16 cellular contexts compared by ENCODE assay signal in the genomic region with DNA sequence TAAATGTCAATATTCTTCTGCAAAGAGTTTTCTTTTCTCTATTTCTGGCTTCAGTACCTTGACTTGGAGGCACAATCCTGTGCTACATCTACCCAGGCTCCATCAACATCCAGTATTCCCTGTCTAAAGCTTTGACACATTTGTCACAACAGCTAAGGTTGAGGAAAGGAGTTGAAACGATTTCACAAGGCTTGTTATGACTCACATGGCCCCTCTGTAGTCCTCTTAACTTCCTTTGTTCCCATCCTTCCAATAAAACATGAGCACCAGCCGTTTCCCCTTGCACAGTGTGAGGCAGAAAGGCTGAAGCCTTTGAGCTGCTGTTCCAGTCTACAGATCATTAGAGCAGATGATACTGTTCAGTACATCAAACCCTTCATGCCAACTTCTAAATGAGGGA.
DNase-seq lines count a peak whose midpoint lies in the region; ATAC-seq and TF ChIP-seq lines count a peak whose summit lies in the region.
"Had no signal": no experiment of that assay in that cellular context is flagged by ENCODE, and none has a peak within 500 bp of the region (broad histone marks: within the 10 kb centered on the region; RNA-seq: fewer than 3 reads in every experiment).

No MANE protein-coding gene starts in this region.

- H2BK15ac ChIP-seq in IMR-90 (ENCODE audit: low read depth, low read length) = 0 out of 3 replicates have a peak overlapping the region, but pooled peaks have one; percentile 8

- no peak overlapping the region for H3K27ac ChIP-seq in IMR-90 (ENCODE audit: insufficient read depth, low read length)
- no peak overlapping the region for H3K27ac ChIP-seq in naive thymus-derived CD4-positive, alpha-beta T cell (ENCODE audit: low read depth, low read length)
- H3K27ac ChIP-seq: sigmoid colon, transverse colon had no signal

- in situ Hi-C loops in IMR-90 (cut with MboI; ENCODE audit: low sequenced_read_pairs) = no loop called here

- no peak overlapping the region for H3K27ac Mint-ChIP-seq in Calu3 (ENCODE audit: unreplicated experiment)
- H3K27ac Mint-ChIP-seq in naive thymus-derived CD4-positive, alpha-beta T cell = no peak overlapping the region
- H3K27ac Mint-ChIP-seq: activated naive CD4-positive, alpha-beta T cell treated with anti-CD3 and anti-CD28 coated beads for 36 hours; T-cell had no signal

- no peaks in the 10 kb centered on the region for H3K4me1 Mint-ChIP-seq in Calu3 (ENCODE audit: low read depth, unreplicated experiment)
- H3K4me1 Mint-ChIP-seq in naive thymus-derived CD4-positive, alpha-beta T cell = peaks cover 0 to under 1% (median 0%) of the 10 kb centered on the region in 7 donors

- H3K4ac ChIP-seq in IMR-90 (ENCODE audit: low read depth, low read length) = no peak overlapping the region

- DNase-seq in Calu3 = peak; percentile 2
- peak; percentile 61 for DNase-seq in IMR-90
- peak; percentile 38 for DNase-seq in astrocyte of the hippocampus (ENCODE audit: low read depth, low spot score)
- peak; percentile 16 for DNase-seq in kidney tubule cell (ENCODE audit: low spot score)
- DNase-seq in GM19240 (ENCODE audit: insufficient read length, low spot score) = no peak
- no peak for DNase-seq in naive thymus-derived CD4-positive, alpha-beta T cell
- DNase-seq: activated naive CD4-positive, alpha-beta T cell treated with anti-CD3 and anti-CD28 coated beads for 36 hours; mesendoderm; NCI-H510A treated with DMSO at 0.1 percent for 48 hours; sigmoid colon; stimulated activated CD4-positive, alpha-beta T cell treated with anti-CD3 and anti-CD28 coated beads, Interleukin-4, amount 100 ng/mL, for 24 hours; T-cell; transverse colon had no signal

- H3K9me1 ChIP-seq in IMR-90 (ENCODE audit: insufficient read depth, low read length) = no peaks in the 10 kb centered on the region

- H3K4me3 ChIP-seq in IMR-90 (ENCODE audit: insufficient read depth, low read depth, low read length) = no peak overlapping the region
- no peak overlapping the region for H3K4me3 ChIP-seq in naive thymus-derived CD4-positive, alpha-beta T cell (ENCODE audit: low read length)
- H3K4me3 ChIP-seq: sigmoid colon, transverse colon had no signal

- no peak for TF ChIP-seq RAD21 in IMR-90 (IDR thresholded peaks at IDR 0.05; ENCODE audit: low read length)

- dilution Hi-C loops in IMR-90 (cut with HindIII; ENCODE audit: low sequenced_read_pairs, unreplicated experiment) = no loop called here

- no peak; the same call in 1 of the 2 replicates for ATAC-seq in IMR-90 (ENCODE audit: low read depth)
- no peak for ATAC-seq in GM18909 (IDR thresholded peaks at IDR 0.05; ENCODE audit: poor library complexity, unreplicated experiment)
- no peak for ATAC-seq in HG03045 (IDR thresholded peaks at IDR 0.05; ENCODE audit: unreplicated experiment)
- ATAC-seq in naive thymus-derived CD4-positive, alpha-beta T cell = no peak
- ATAC-seq: Panc1, T-cell had no signal

- no peaks in the 10 kb centered on the region for H3K9me3 Mint-ChIP-seq in Calu3 (ENCODE audit: low read depth, unreplicated experiment)
- peaks cover 0 to 4% (median 0%) of the 10 kb centered on the region in 11 donors for H3K9me3 Mint-ChIP-seq in naive thymus-derived CD4-positive, alpha-beta T cell
- H3K9me3 Mint-ChIP-seq: activated naive CD4-positive, alpha-beta T cell treated with anti-CD3 and anti-CD28 coated beads for 36 hours; T-cell had no signal

- no peak overlapping the region for H3K9ac ChIP-seq in IMR-90 (ENCODE audit: low read depth, low read length)

- no peak overlapping the region for H3K56ac ChIP-seq in IMR-90 (ENCODE audit: extremely low read depth, insufficient read depth, low read length)

- CTCF ChIA-PET in Calu3 (lab: Charles Lee) = no interaction called here
- CTCF ChIA-PET in IMR-90 (lab: Yijun Ruan, JAX) = no interaction called here
- CTCF ChIA-PET in naive thymus-derived CD4-positive, alpha-beta T cell (lab: Charles Lee) = no interaction called here

- BruUV-seq in Calu3 (replicated peaks; lab: Mats Ljungman, UMichigan) = no TSS peak
- no TSS peak for BruUV-seq in IMR-90 (replicated peaks; lab: Mats Ljungman, UMichigan)

- no peak overlapping the region for H2AK9ac ChIP-seq in IMR-90 (replicated peaks; ENCODE audit: low read depth, low read length, poor library complexity)

- no peak overlapping the region for H4K8ac ChIP-seq in IMR-90 (ENCODE audit: low read depth in 2 of 2, low read length in 2 of 2)

- no peak overlapping the region for H3K4me3 Mint-ChIP-seq in Calu3 (ENCODE audit: low read depth, unreplicated experiment)
- no peak overlapping the region for H3K4me3 Mint-ChIP-seq in naive thymus-derived CD4-positive, alpha-beta T cell
- H3K4me3 Mint-ChIP-seq: activated naive CD4-positive, alpha-beta T cell treated with anti-CD3 and anti-CD28 coated beads for 36 hours; T-cell had no signal

- intact Hi-C loops in Calu3 (cut with micrococcal nuclease; ENCODE audit: unreplicated experiment) = no loop called here
- intact Hi-C loops in IMR-90 (cut with micrococcal nuclease) = no loop called here
- intact Hi-C loops in naive thymus-derived CD4-positive, alpha-beta T cell (cut with micrococcal nuclease) = no loop called here

- H3K23ac ChIP-seq in IMR-90 (ENCODE audit: low read depth, low read length) = peak overlapping the region; percentile 1; the same call in 1 of the 2 replicates

- no peak overlapping the region for H3K14ac ChIP-seq in IMR-90 (replicated peaks; ENCODE audit: low read depth, low read length)

- H4K20me1 ChIP-seq in IMR-90 (ENCODE audit: insufficient read depth, low read length) = no peaks in the 10 kb centered on the region

- H3K27me3 ChIP-seq in IMR-90 (ENCODE audit: control insufficient read depth, insufficient read depth, low read length) = no peaks in the 10 kb centered on the region
- no peaks in the 10 kb centered on the region for H3K27me3 ChIP-seq in naive thymus-derived CD4-positive, alpha-beta T cell (ENCODE audit: control insufficient read depth in 2 of 2, insufficient read depth in 2 of 2, low read length in 2 of 2)
- H3K27me3 ChIP-seq: sigmoid colon, transverse colon had no signal

- no peak overlapping the region for H2AK5ac ChIP-seq in IMR-90 (ENCODE audit: low read depth, low read length)

- peaks cover 3% of the 10 kb centered on the region; the same call in 1 of the 2 replicates for H3K4me1 ChIP-seq in IMR-90 (ENCODE audit: control insufficient read depth, insufficient read depth, low read length)
- H3K4me1 ChIP-seq in naive thymus-derived CD4-positive, alpha-beta T cell (ENCODE audit: control insufficient read depth in 2 of 2, insufficient read depth in 2 of 2, low read length in 2 of 2) = no peaks in the 10 kb centered on the region
- H3K4me1 ChIP-seq: transverse colon had no signal

- H3K36me3 Mint-ChIP-seq in Calu3 (ENCODE audit: insufficient read depth, unreplicated experiment) = no peaks in the 10 kb centered on the region
- H3K36me3 Mint-ChIP-seq in naive thymus-derived CD4-positive, alpha-beta T cell = no peaks in the 10 kb centered on the region
- H3K36me3 Mint-ChIP-seq: T-cell had no signal

- H2BK120ac ChIP-seq in IMR-90 (ENCODE audit: low read depth, low read length) = peak overlapping the region; percentile 20; the same call in 1 of the 2 replicates

- POLR2A ChIA-PET in IMR-90 (lab: Charles Lee; ENCODE audit: unreplicated experiment) = no interaction called here
- POLR2A ChIA-PET in naive thymus-derived CD4-positive, alpha-beta T cell (lab: Charles Lee) = no interaction called here

- peak overlapping the region; percentile 54; the same call in 1 of the 2 replicates for H4K5ac ChIP-seq in IMR-90 (ENCODE audit: low read depth, low read length)

- peak overlapping the region; percentile 4; the same call in 1 of the 2 replicates for H3K18ac ChIP-seq in IMR-90 (ENCODE audit: low read depth, low read length)

- no peak overlapping the region for H2BK5ac ChIP-seq in IMR-90 (ENCODE audit: low read depth, low read length, poor library complexity, severe bottlenecking)

- no peak overlapping the region for H3K4me2 ChIP-seq in IMR-90 (ENCODE audit: low read depth, low read length)

- no peak overlapping the region for H4K91ac ChIP-seq in IMR-90 (ENCODE audit: insufficient read depth, low read depth, low read length)

- no peaks in the 10 kb centered on the region for H3K27me3 Mint-ChIP-seq in Calu3 (ENCODE audit: unreplicated experiment)
- peaks cover 2 to 20% (median 9%) of the 10 kb centered on the region in 5 donors for H3K27me3 Mint-ChIP-seq in naive thymus-derived CD4-positive, alpha-beta T cell

- no peaks in the 10 kb centered on the region for H3K9me3 ChIP-seq in IMR-90 (ENCODE audit: control insufficient read depth, insufficient read depth, low read length)
- no peaks in the 10 kb centered on the region for H3K9me3 ChIP-seq in naive thymus-derived CD4-positive, alpha-beta T cell (ENCODE audit: control insufficient read depth in 2 of 3, low read length in 3 of 3)
- H3K9me3 ChIP-seq: sigmoid colon, transverse colon had no signal

- H3K79me1 ChIP-seq in IMR-90 (ENCODE audit: low read depth in 1 of 2, low read length in 2 of 2) = no peaks in the 10 kb centered on the region

- WGBS in IMR-90 (ENCODE audit: extremely low coverage in 2 of 2, insufficient read length in 1 of 2), 2 experiments = no CpG with 5 or more reads among the region's 2 CpGs

- H3K36me3 ChIP-seq in IMR-90 (ENCODE audit: control insufficient read depth, insufficient read depth, low read length) = no peaks in the 10 kb centered on the region
- H3K36me3 ChIP-seq in naive thymus-derived CD4-positive, alpha-beta T cell (ENCODE audit: control insufficient read depth in 2 of 3, insufficient read depth in 3 of 3, low read length in 3 of 3) = no peaks in the 10 kb centered on the region
- H3K36me3 ChIP-seq: sigmoid colon, transverse colon had no signal

- no peak for TF ChIP-seq POLR2A in IMR-90 (IDR thresholded peaks at IDR 0.05; ENCODE audit: low read depth, low read length)

- H2BK20ac ChIP-seq in IMR-90 (ENCODE audit: low read depth, low read length) = peak overlapping the region; percentile 46; the same call in 1 of the 2 replicates

- no peak overlapping the region for H2AFZ ChIP-seq in IMR-90 (replicated peaks; ENCODE audit: low read length, poor library complexity)

- no peak for TF ChIP-seq CTCF in Calu3 (IDR thresholded peaks at IDR 0.05; ENCODE audit: unreplicated experiment)
- TF ChIP-seq CTCF in IMR-90 (conservative IDR thresholded peaks at IDR 0.05; ENCODE audit: low read depth, low read length) = no peak

TF ChIP-seq in IMR-90, 13 proteins besides CTCF, POLR2A, EP300 and RAD21 (continues in another document):
- TF ChIP-seq, protein P1, sequence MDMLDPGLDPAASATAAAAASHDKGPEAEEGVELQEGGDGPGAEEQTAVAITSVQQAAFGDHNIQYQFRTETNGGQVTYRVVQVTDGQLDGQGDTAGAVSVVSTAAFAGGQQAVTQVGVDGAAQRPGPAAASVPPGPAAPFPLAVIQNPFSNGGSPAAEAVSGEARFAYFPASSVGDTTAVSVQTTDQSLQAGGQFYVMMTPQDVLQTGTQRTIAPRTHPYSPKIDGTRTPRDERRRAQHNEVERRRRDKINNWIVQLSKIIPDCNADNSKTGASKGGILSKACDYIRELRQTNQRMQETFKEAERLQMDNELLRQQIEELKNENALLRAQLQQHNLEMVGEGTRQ (IDR thresholded peaks at IDR 0.05; ENCODE audit: low read depth, low read length) = no peak

Comparison
In these comparisons a context has a peak if more than half of its experiments do, and no peak if none do; other contexts are left out.
1. DNase-seq: peak in Calu3 (single experiment), IMR-90 (single experiment), astrocyte of the hippocampus (single experiment) and kidney tubule cell (single experiment); none in GM19240 (single experiment) and naive thymus-derived CD4-positive, alpha-beta T cell (0 of 9).